ENCODE assay signal across 8 cellular contexts in genomic region chr4:128600996-128601857, GRCh38.
DNase-seq lines count a peak whose midpoint lies in the region; ATAC-seq and TF ChIP-seq lines count a peak whose summit lies in the region.

No MANE protein-coding gene starts in this region.

- H3K4me3 Mint-ChIP-seq in nephron progenitor cell, result peak overlapping the region; percentile 31

- no peaks in the 10 kb centered on the region for H3K27me3 ChIP-seq in GM23248 (replicated peaks; ENCODE audit: insufficient read depth)

- peaks cover 13% of the 10 kb centered on the region for H3K9me3 Mint-ChIP-seq in nephron progenitor cell

- no peaks in the 10 kb centered on the region for H3K9me3 ChIP-seq in GM23248 (ENCODE audit: low read depth)

- WGBS in GM23248 (ENCODE audit: low coverage in 1 of 2, low lambda C conversion rate in 2 of 2, missing lambda C conversion rate in 2 of 2), 2 experiments, result 40 to 54% methylated on average over 13 to 14 of the region's 14 CpGs

- no peak for TF ChIP-seq CTCF in epithelial cell of proximal tubule (conservative IDR thresholded peaks at IDR 0.05; ENCODE audit: low read depth, low read length)
- TF ChIP-seq CTCF in nephron progenitor cell (IDR thresholded peaks at IDR 0.05), result no peak

- H3K36me3 Mint-ChIP-seq in nephron progenitor cell (ENCODE audit: low read depth), result peaks cover 4% of the 10 kb centered on the region

- H3K4me3 ChIP-seq in GM23248 (no peak overlapping the region), epithelial cell of proximal tubule (ENCODE audit: low read depth, low read length) (peak overlapping the region; percentile 1)

- H3K4me1 ChIP-seq in GM23248 (ENCODE audit: insufficient read depth), result peaks cover 32% of the 10 kb centered on the region

- H3K27ac Mint-ChIP-seq in nephron progenitor cell, result peak overlapping the region; percentile 89

- no peaks in the 10 kb centered on the region for H4K20me1 ChIP-seq in GM23248 (ENCODE audit: insufficient read depth)

- no peaks in the 10 kb centered on the region for H3K9me2 ChIP-seq in GM23248 (ENCODE audit: insufficient read depth)

- peaks cover 57% of the 10 kb centered on the region for H3K4me1 Mint-ChIP-seq in nephron progenitor cell

- no peaks in the 10 kb centered on the region for H3K79me2 ChIP-seq in GM23248 (ENCODE audit: insufficient read depth)

- H3K27ac ChIP-seq in GM23248, result peak overlapping the region; percentile 60

- H3F3A ChIP-seq in GM23248 (ENCODE audit: insufficient read depth), result peaks cover 22% of the 10 kb centered on the region; the same call in 1 of the 2 replicates

- DNase-seq in GM23248, result peak; percentile 92
- DNase-seq in NCI-H510A treated with DMSO at 0.1 percent for 48 hours (lab: John Stamatoyannopoulos, UW), result peak; percentile 77
- DNase-seq in epithelial cell of proximal tubule (ENCODE audit: low read depth), result peak; percentile 95
- no peak for DNase-seq in nephron progenitor cell
- no peak for DNase-seq in NCI-H526 (lab: John Stamatoyannopoulos, UW)
- DNase-seq in activated CD4-positive, alpha-beta T cell treated with anti-CD3 and anti-CD28 coated beads for 48 hours, result no peak

- H3K36me3 ChIP-seq in GM23248 (ENCODE audit: low read depth), result no peaks in the 10 kb centered on the region

- H3K27me3 Mint-ChIP-seq in nephron progenitor cell (ENCODE audit: low read depth, poor library complexity), result peaks cover 3% of the 10 kb centered on the region

- in situ Hi-C loops in GM23248 (cut with MboI), result no loop called here

- peak overlapping the region; percentile 34 for H3K9ac ChIP-seq in GM23248

- ATAC-seq in HG02938 (IDR thresholded peaks at IDR 0.05; ENCODE audit: unreplicated experiment) (no peak), HG03196 (IDR thresholded peaks at IDR 0.05; ENCODE audit: unreplicated experiment) (no peak)

- H2AFZ ChIP-seq in GM23248, result peak overlapping the region; percentile 31

- H3K4me2 ChIP-seq in GM23248 (ENCODE audit: unreplicated experiment), result peak overlapping the region; percentile 25

Comparison
In these comparisons a context has a peak if more than half of its experiments do, and no peak if none do; other contexts are left out.
1. DNase-seq: peak in GM23248 (single experiment), NCI-H510A treated with DMSO at 0.1 percent for 48 hours (single experiment) and epithelial cell of proximal tubule (single experiment); none in nephron progenitor cell (single experiment), NCI-H526 (0 of 2) and activated CD4-positive, alpha-beta T cell treated with anti-CD3 and anti-CD28 coated beads for 48 hours (single experiment).